In genomic region chr3:39107056-39107873, GRCh38 we compare ENCODE assay signal across 8 cellular contexts. TPM values are rescaled to one million over a fixed set of nuclear protein-coding genes. Genes with fewer than 3 reads are reported as not detected.
DNase-seq lines count a peak whose midpoint lies in the region; ATAC-seq and TF ChIP-seq lines count a peak whose summit lies in the region.

Gene GORASP1 (minus strand): TSS chr3:39107627. CDS start chr3:39107541, 86 bp downstream.
Gene TTC21A (plus strand): TSS chr3:39107680. CDS start chr3:39107838, 158 bp downstream.

- CTCF ChIA-PET in HCT116 (lab: Charles Lee) = interaction anchor here (1.5 to 1.8 kb wide), 3 partner anchors 18 to 184 kb away, joined by 6 to 12 read pairs (median 7); no protein-coding TSS in a partner anchor

- peaks cover 19% of the 10 kb centered on the region; the same call in 1 of the 2 replicates for H3K79me2 ChIP-seq in HCT116 (ENCODE audit: insufficient read depth, low read length)

- DNase-seq in GM06990 (ENCODE audit: extremely low read depth, insufficient read length) (peak; percentile 70), HCT116 (ENCODE audit: low read depth, low spot score) (peak; percentile 65), MV-4-11 (lab: John Stamatoyannopoulos, UW) (peak; percentile 70), SW480 (ENCODE audit: low spot score) (peak; percentile 77), amygdala (lab: John Stamatoyannopoulos, UW) (peak; percentile 49 to 95 (median 85)), left ventricle myocardium inferior (peak; percentile 90), posterior vena cava (ENCODE audit: low spot score) (peak; percentile 96)

- H3K4me2 ChIP-seq in HCT116 (ENCODE audit: low read length) = peak within 1 kb of the TSS; percentile 92

- no peaks in the 10 kb centered on the region for H3K27me3 ChIP-seq in GM06990 (replicated peaks; ENCODE audit: control insufficient read depth, insufficient read depth, low read length)
- H3K27me3 ChIP-seq in HCT116 (ENCODE audit: insufficient read depth, low read length) = no peaks in the 10 kb centered on the region
- H3K27me3 ChIP-seq in left ventricle myocardium inferior (ENCODE audit: low read depth) = no peaks in the 10 kb centered on the region

- H3K9me3 ChIP-seq in HCT116 (ENCODE audit: control insufficient read depth in 1 of 2, insufficient read depth in 1 of 2, low read depth in 1 of 2, low read length in 2 of 2) = no peaks in the 10 kb centered on the region
- H3K9me3 ChIP-seq in left ventricle myocardium inferior (replicated peaks) = no peaks in the 10 kb centered on the region

- H3K27ac ChIP-seq in HCT116 (ENCODE audit: low read depth, low read length) (peak within 1 kb of the TSS; percentile 79), left ventricle myocardium inferior (replicated peaks) (peak within 1 kb of the TSS; percentile 99), urinary bladder (ENCODE audit: low read depth) (peak within 1 kb of the TSS; percentile 93)

- H3K4me1 ChIP-seq in HCT116 (ENCODE audit: control insufficient read depth in 1 of 2, insufficient read depth in 2 of 2, low read length in 2 of 2) (peaks cover 16 to 23% of the 10 kb centered on the region in 2 experiments), left ventricle myocardium inferior (peaks cover 61% of the 10 kb centered on the region), urinary bladder (ENCODE audit: insufficient read depth) (peaks cover 2% of the 10 kb centered on the region)

- TF ChIP-seq CTCF in GM06990 (IDR thresholded peaks at IDR 0.05; ENCODE audit: insufficient read depth, low read length, poor library complexity, severe bottlenecking) (no peak), HCT116 (IDR thresholded peaks at IDR 0.05 in 2 of 3, conservative IDR thresholded peaks at IDR 0.05 in 1 of 3; ENCODE audit: borderline replicate concordance in 1 of 3, insufficient read depth in 1 of 3, low read depth in 2 of 3, low read length in 2 of 3) (no peak), left ventricle myocardium inferior (IDR thresholded peaks at IDR 0.05; ENCODE audit: borderline replicate concordance) (peak; percentile 21)

- no TSS peak for BruUV-seq in HCT116 (replicated peaks; lab: Mats Ljungman, UMichigan)

- intact Hi-C loops in HCT116 (cut with micrococcal nuclease) (no loop called here), left ventricle myocardium inferior (cut with micrococcal nuclease) (no loop called here), posterior vena cava (cut with DNase I) (no loop called here)

- RAD21 ChIA-PET in HCT116 (lab: Charles Lee; ENCODE audit: low non-redundant PET in 1 of 2, low total read pairs in 2 of 2, uncharacterized antibody in 2 of 2, unreplicated experiment in 2 of 2) = interaction anchor here in 1 of 2 experiments (1.4 kb wide), 1 partner anchor 181 kb away, joined by 4 read pairs; no protein-coding TSS in a partner anchor

- peak; percentile 15 for TF ChIP-seq POLR2A in HCT116 (IDR thresholded peaks at IDR 0.05; ENCODE audit: borderline replicate concordance, extremely low read depth, insufficient read depth, insufficient read length)

- WGBS in urinary bladder = under 1% methylated on average over 97 of the region's 97 CpGs

- H3K9ac ChIP-seq in HCT116 (ENCODE audit: low read length) = peak within 1 kb of the TSS; percentile 87

- no peaks in the 10 kb centered on the region for H3K9me2 ChIP-seq in HCT116 (ENCODE audit: insufficient read depth)

- H3K4me3 ChIP-seq in GM06990 (replicated peaks; ENCODE audit: low read depth, low read length) = peak within 1 kb of the TSS; percentile 86
- peak within 1 kb of the TSS; percentile 87 to 96 for H3K4me3 ChIP-seq in HCT116 (replicated peaks in 1 of 2; ENCODE audit: low read depth in 1 of 2, low read length in 2 of 2)
- peak within 1 kb of the TSS; percentile 99 for H3K4me3 ChIP-seq in left ventricle myocardium inferior
- peak within 1 kb of the TSS; percentile 89 for H3K4me3 ChIP-seq in urinary bladder (ENCODE audit: low read depth, low read length)

- POLR2A ChIA-PET in HCT116 (lab: Charles Lee) = interaction anchor here (1.1 kb wide), 1 partner anchor 70 kb away, joined by 7 read pairs; no protein-coding TSS in a partner anchor

- H4K20me1 ChIP-seq in HCT116 (ENCODE audit: insufficient read depth) = no peaks in the 10 kb centered on the region

- H2AFZ ChIP-seq in HCT116 (ENCODE audit: low read depth, low read length, poor library complexity, severe bottlenecking) = peak within 1 kb of the TSS; percentile 77

- H3K36me3 ChIP-seq in GM06990 (ENCODE audit: control insufficient read depth, insufficient read depth, low read length) (no peaks in the 10 kb centered on the region; the same call in 1 of the 2 replicates), HCT116 (ENCODE audit: control insufficient read depth in 1 of 2, insufficient read depth in 2 of 2, low read length in 2 of 2) (no peaks in the 10 kb centered on the region), left ventricle myocardium inferior (no peaks in the 10 kb centered on the region), urinary bladder (ENCODE audit: insufficient read depth) (no peaks in the 10 kb centered on the region)

- TF ChIP-seq RAD21 in HCT116 (IDR thresholded peaks at IDR 0.05; ENCODE audit: low read depth) = no peak

- peak; percentile 84 for ATAC-seq in HCT116

TF ChIP-seq in HCT116, 20 proteins besides CTCF, POLR2A, EP300 and RAD21 (continues in another document):
- TF ChIP-seq, protein P1, sequence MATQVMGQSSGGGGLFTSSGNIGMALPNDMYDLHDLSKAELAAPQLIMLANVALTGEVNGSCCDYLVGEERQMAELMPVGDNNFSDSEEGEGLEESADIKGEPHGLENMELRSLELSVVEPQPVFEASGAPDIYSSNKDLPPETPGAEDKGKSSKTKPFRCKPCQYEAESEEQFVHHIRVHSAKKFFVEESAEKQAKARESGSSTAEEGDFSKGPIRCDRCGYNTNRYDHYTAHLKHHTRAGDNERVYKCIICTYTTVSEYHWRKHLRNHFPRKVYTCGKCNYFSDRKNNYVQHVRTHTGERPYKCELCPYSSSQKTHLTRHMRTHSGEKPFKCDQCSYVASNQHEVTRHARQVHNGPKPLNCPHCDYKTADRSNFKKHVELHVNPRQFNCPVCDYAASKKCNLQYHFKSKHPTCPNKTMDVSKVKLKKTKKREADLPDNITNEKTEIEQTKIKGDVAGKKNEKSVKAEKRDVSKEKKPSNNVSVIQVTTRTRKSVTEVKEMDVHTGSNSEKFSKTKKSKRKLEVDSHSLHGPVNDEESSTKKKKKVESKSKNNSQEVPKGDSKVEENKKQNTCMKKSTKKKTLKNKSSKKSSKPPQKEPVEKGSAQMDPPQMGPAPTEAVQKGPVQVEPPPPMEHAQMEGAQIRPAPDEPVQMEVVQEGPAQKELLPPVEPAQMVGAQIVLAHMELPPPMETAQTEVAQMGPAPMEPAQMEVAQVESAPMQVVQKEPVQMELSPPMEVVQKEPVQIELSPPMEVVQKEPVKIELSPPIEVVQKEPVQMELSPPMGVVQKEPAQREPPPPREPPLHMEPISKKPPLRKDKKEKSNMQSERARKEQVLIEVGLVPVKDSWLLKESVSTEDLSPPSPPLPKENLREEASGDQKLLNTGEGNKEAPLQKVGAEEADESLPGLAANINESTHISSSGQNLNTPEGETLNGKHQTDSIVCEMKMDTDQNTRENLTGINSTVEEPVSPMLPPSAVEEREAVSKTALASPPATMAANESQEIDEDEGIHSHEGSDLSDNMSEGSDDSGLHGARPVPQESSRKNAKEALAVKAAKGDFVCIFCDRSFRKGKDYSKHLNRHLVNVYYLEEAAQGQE (IDR thresholded peaks at IDR 0.05; ENCODE audit: low read depth) = no peak
- peak; percentile 47 for TF ChIP-seq YY1 (IDR thresholded peaks at IDR 0.05; ENCODE audit: extremely low read depth, insufficient replicate concordance, low read depth, low read length)
- no peak; the same call in 1 of the 2 replicates for TF ChIP-seq SRF (IDR thresholded peaks at IDR 0.05; ENCODE audit: low read depth)
- TF ChIP-seq, protein P2, sequence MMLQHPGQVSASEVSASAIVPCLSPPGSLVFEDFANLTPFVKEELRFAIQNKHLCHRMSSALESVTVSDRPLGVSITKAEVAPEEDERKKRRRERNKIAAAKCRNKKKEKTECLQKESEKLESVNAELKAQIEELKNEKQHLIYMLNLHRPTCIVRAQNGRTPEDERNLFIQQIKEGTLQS (IDR thresholded peaks at IDR 0.05) = no peak
- no peak; the same call in 1 of the 2 replicates for TF ChIP-seq SP1 (IDR thresholded peaks at IDR 0.05; ENCODE audit: low read depth)
- TF ChIP-seq CBX3 (IDR thresholded peaks at IDR 0.05; ENCODE audit: low read depth) = no peak
- peak; percentile 90 for TF ChIP-seq ZFX (IDR thresholded peaks at IDR 0.05)
- TF ChIP-seq EGR1 (IDR thresholded peaks at IDR 0.05; ENCODE audit: low read depth) = no peak
- TF ChIP-seq CEBPB (IDR thresholded peaks at IDR 0.05; ENCODE audit: low read depth) = no peak
- TF ChIP-seq TCF7L2 (IDR thresholded peaks at IDR 0.05; ENCODE audit: borderline replicate concordance, extremely low read depth, insufficient read depth, insufficient read length) = no peak
- no peak for TF ChIP-seq EZH2 (IDR thresholded peaks at IDR 0.05)
- TF ChIP-seq ZNF274 (IDR thresholded peaks at IDR 0.05; ENCODE audit: low read depth, low read length) = no peak
- TF ChIP-seq, protein P3, sequence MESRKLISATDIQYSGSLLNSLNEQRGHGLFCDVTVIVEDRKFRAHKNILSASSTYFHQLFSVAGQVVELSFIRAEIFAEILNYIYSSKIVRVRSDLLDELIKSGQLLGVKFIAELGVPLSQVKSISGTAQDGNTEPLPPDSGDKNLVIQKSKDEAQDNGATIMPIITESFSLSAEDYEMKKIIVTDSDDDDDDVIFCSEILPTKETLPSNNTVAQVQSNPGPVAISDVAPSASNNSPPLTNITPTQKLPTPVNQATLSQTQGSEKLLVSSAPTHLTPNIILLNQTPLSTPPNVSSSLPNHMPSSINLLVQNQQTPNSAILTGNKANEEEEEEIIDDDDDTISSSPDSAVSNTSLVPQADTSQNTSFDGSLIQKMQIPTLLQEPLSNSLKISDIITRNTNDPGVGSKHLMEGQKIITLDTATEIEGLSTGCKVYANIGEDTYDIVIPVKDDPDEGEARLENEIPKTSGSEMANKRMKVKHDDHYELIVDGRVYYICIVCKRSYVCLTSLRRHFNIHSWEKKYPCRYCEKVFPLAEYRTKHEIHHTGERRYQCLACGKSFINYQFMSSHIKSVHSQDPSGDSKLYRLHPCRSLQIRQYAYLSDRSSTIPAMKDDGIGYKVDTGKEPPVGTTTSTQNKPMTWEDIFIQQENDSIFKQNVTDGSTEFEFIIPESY (IDR thresholded peaks at IDR 0.05; ENCODE audit: extremely low read depth, insufficient replicate concordance, low read length) = peak; percentile 24
- TF ChIP-seq POLR2AphosphoS5 (IDR thresholded peaks at IDR 0.05; ENCODE audit: low read depth, low read length) = peak; percentile 86
- no peak for TF ChIP-seq JUND (IDR thresholded peaks at IDR 0.05)

RNA-seq across cellular contexts. Expression of gene GORASP1, which starts in this region (rescaled TPM):
- total RNA-seq in HCT116 (2021; ENCODE audit: unreplicated experiment) (38.8 TPM), left ventricle myocardium inferior (54.0 TPM), posterior vena cava (10 to 100 TPM; 50.8 to 61.8 TPM), urinary bladder (28.2 TPM)
- 29.6 and 34.1 TPM in 2 replicates for polyA plus RNA-seq in HCT116 (2012)
- polyA plus RNA-seq in urinary bladder = 61.6 TPM

RNA-seq across cellular contexts. Expression of gene TTC21A, which starts in this region (rescaled TPM):
- total RNA-seq in HCT116 (2021; ENCODE audit: unreplicated experiment) = 5.6 TPM
- polyA plus RNA-seq in HCT116 (2012) = 2.1 TPM in 2 replicates
- total RNA-seq in left ventricle myocardium inferior = 2.1 TPM
- 1 to 10 TPM; 3.0 to 5.4 TPM for total RNA-seq in posterior vena cava
- total RNA-seq in urinary bladder = 4.3 TPM
- polyA plus RNA-seq in urinary bladder = 3.3 TPM

Comparison
In these comparisons a context has a peak if more than half of its experiments do, and no peak if none do; other contexts are left out.
1. Peak in every context shown above with its lines: DNase-seq, ATAC-seq, H3K4me3 ChIP-seq and H3K27ac ChIP-seq.